ENCODE assay signal across 14 cellular contexts in the genomic region with DNA sequence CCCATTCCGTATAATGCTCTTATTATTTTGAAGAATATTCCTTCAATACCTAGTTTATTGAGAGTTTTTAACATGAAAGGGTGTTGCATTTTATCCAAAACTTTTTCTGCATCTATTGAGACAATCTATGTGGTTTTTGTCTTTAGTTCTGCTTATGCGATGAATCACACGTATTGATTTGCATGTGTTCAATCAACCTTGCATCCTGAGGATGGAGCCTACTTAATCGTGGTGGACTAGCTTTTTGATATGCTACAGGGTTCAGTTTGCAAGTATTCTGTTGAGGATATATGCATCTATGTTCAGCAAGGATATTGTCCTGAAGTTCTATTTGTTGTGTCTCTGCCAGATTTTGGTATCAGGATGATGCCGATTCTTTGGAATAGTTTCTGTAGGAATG.
DNase-seq lines count a peak whose midpoint lies in the region; ATAC-seq lines count a peak whose summit lies in the region.
"Had no signal": no experiment of that assay in that cellular context is flagged by ENCODE, and none has a peak within 500 bp of the region (broad histone marks: within the 10 kb centered on the region; RNA-seq: fewer than 3 reads in every experiment).

No MANE protein-coding gene starts in this region.

- peak overlapping the region; percentile 73 to 89 (median 78) for H3K4me3 Mint-ChIP-seq in IgD-negative memory B cell
- H3K4me3 Mint-ChIP-seq: activated naive CD4-positive, alpha-beta T cell treated with anti-CD3 and anti-CD28 coated beads for 36 hours; immature natural killer cell had no signal

- no peak for DNase-seq in NCI-H146 (lab: John Stamatoyannopoulos, UW)
- no peak for DNase-seq in posterior cingulate gyrus
- DNase-seq in NOMO-1 (lab: John Stamatoyannopoulos, UW; ENCODE audit: unreplicated experiment in 2 of 2), result no peak
- DNase-seq in RPMI8226, result no peak
- DNase-seq: activated CD4-positive, alpha-beta T cell treated with anti-CD3 and anti-CD28 coated beads, Interleukin-2, amount 50 U/mL, for 4 hours; activated naive CD4-positive, alpha-beta T cell treated with anti-CD3 and anti-CD28 coated beads for 36 hours; caudate nucleus; immature natural killer cell; mucosa of descending colon; SW 1271 had no signal

- intact Hi-C loops in posterior cingulate gyrus (cut with DNase I), result no loop called here

- peaks cover 0 to 5% (median 4%) of the 10 kb centered on the region in 3 donors for H3K9me3 Mint-ChIP-seq in IgD-negative memory B cell

- peak; percentile 98 for ATAC-seq in GM18511 (IDR thresholded peaks at IDR 0.05; ENCODE audit: unreplicated experiment)
- ATAC-seq in GM21390 (IDR thresholded peaks at IDR 0.05; ENCODE audit: unreplicated experiment), result peak; percentile 98
- ATAC-seq in HG02970 (IDR thresholded peaks at IDR 0.05; ENCODE audit: low FRiP score, unreplicated experiment), result peak; percentile 83
- ATAC-seq: mucosa of descending colon had no signal

- peak overlapping the region in 2 of 3 donors; percentile 74 to 79 for H3K27ac Mint-ChIP-seq in IgD-negative memory B cell
- H3K27ac Mint-ChIP-seq: activated naive CD4-positive, alpha-beta T cell treated with anti-CD3 and anti-CD28 coated beads for 36 hours; immature natural killer cell had no signal

- H3K27me3 Mint-ChIP-seq in IgD-negative memory B cell, result no peaks in the 10 kb centered on the region

- H3K4me1 Mint-ChIP-seq in IgD-negative memory B cell, result peaks cover 28 to 44% (median 35%) of the 10 kb centered on the region in 3 donors
- H3K4me1 Mint-ChIP-seq: immature natural killer cell had no signal

- H3K36me3 Mint-ChIP-seq in IgD-negative memory B cell, result peaks cover 2% of the 10 kb centered on the region
